ENCODE assay signal across 1 cellular context in the genomic region with DNA sequence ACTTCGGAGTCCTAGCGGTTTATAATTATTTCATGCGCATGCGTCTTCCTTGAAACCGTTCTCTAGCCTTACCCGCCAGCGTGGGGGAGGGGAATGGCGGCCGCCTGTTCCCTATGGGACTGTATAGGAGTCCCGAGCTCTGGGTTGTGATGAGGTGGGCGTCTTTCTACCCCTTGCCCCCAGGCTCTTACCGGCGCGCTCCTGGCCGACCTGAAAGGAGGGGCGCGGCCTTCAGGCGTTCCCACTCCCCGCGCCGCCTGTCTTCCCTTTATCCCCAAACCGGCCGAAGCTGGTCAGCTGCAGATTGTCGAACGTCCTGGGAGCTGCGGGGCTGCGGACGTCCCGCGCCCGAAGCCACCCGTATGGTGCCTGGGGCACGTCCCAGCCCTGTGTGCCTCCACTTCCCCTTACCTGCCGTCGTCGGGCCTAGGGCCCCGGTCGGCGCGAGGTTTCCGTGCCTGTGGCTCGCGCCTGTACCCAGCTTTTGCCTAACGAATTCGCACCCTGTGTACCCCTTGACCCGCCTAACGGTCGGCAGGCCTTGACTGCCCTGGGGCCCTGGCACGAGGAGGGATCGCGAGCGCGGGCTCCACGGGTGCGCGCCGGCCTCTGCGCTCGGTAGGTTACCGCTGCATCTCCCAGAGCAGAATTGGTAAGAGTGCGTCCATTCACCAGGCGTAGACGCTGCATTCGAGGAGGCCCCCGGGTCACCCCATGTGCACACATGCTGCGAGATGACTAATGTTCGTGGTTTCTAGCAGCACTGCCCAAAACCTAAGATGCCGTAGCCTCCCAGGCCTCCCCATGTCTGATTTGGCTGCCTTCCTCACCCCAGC.
TF ChIP-seq lines count a peak whose summit lies in the region.

No MANE protein-coding gene starts in this region.

TF ChIP-seq in WTC11, 78 proteins besides CTCF, POLR2A, EP300 and RAD21 (continued from another document):
- TF ChIP-seq, protein P1, sequence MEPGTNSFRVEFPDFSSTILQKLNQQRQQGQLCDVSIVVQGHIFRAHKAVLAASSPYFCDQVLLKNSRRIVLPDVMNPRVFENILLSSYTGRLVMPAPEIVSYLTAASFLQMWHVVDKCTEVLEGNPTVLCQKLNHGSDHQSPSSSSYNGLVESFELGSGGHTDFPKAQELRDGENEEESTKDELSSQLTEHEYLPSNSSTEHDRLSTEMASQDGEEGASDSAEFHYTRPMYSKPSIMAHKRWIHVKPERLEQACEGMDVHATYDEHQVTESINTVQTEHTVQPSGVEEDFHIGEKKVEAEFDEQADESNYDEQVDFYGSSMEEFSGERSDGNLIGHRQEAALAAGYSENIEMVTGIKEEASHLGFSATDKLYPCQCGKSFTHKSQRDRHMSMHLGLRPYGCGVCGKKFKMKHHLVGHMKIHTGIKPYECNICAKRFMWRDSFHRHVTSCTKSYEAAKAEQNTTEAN (CRISPR knock-in tag; IDR thresholded peaks at IDR 0.05), result peak; percentile 50; the same call in 1 of the 2 replicates
- TF ChIP-seq, protein P2, sequence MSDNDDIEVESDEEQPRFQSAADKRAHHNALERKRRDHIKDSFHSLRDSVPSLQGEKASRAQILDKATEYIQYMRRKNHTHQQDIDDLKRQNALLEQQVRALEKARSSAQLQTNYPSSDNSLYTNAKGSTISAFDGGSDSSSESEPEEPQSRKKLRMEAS (CRISPR knock-in tag; IDR thresholded peaks at IDR 0.05), result peak; percentile 62; the same call in 1 of the 2 replicates
- 0 out of 2 replicates have a peak, but pooled peaks have one; percentile 36 for TF ChIP-seq TEAD1 (CRISPR knock-in tag; IDR thresholded peaks at IDR 0.05)
- TF ChIP-seq GRHL2 (CRISPR knock-in tag; IDR thresholded peaks at IDR 0.05; ENCODE audit: insufficient replicate concordance, severe bottlenecking), result no peak
